Comparison of ENCODE assay signal across 26 cellular contexts in the genomic region with DNA sequence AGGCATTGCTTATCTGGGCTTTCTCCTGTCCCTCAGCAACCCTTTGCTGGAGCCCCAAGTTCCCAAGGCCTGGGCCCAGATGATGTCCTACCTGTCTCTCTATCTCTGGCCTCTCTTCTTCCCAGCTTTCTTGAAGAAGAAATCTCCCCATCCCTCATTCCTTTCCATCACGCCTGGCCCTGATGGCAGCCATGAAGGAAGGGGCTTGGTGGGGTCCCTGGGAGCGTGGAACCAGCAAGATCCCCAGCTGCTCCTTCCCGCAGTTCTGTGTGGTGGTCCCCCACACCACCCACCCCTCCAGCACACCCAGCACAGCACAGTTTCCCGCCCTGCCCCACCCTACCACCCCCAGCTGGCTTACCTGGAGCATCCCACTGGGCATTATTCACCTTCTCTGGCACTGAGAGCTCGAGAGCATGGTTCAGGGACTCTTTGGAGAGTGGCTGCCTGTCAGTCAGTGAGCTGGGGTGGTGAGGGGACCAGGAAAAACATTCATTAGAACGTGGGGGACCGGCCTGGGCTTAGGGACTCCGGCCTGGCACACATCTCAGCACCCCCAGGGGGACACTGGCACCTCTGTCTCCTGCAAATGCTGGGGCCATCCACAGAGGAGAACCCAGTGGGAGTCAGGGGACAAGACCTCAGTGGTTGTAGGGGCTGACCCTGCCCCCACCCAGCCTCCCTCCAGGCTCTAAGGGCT. TPM values are rescaled to one million over a fixed set of nuclear protein-coding genes. Genes with fewer than 3 reads are reported as not detected.
DNase-seq lines count a peak whose midpoint lies in the region; ATAC-seq and TF ChIP-seq lines count a peak whose summit lies in the region.
"Had no signal": no experiment of that assay in that cellular context is flagged by ENCODE, and none has a peak within 500 bp of the region (broad histone marks: within the 10 kb centered on the region; RNA-seq: fewer than 3 reads in every experiment).

No MANE protein-coding gene starts in this region.

- H3K27me3 ChIP-seq in right atrium auricular region = no peaks in the 10 kb centered on the region
- H3K27me3 ChIP-seq: gastrocnemius medialis, uterus had no signal

- no peak overlapping the region for H3K4me3 ChIP-seq in right atrium auricular region
- no peak overlapping the region for H3K4me3 ChIP-seq in coronary artery
- H3K4me3 ChIP-seq: gastrocnemius medialis, uterus had no signal

- in situ Hi-C loops in ACHN (cut with HindIII; ENCODE audit: low pct_ligation_motif_present, low pct_unique_long_range_greater_than_20kb, low sequenced_read_pairs) (no loop called here), GM13977 (cut with MboI; ENCODE audit: low pct_unique_long_range_greater_than_20kb, low sequenced_read_pairs, unreplicated experiment) (no loop called here)

- H3K36me3 ChIP-seq in right atrium auricular region = no peaks in the 10 kb centered on the region
- H3K36me3 ChIP-seq: gastrocnemius medialis, uterus, WERI-Rb-1 had no signal

- peaks cover 0 to 89% of the 10 kb centered on the region in 2 donors for H3K4me1 ChIP-seq in right atrium auricular region
- H3K4me1 ChIP-seq: uterus had no signal

- H3K4me3 Mint-ChIP-seq in osteocyte (ENCODE audit: unreplicated experiment) = no peak overlapping the region
- H3K4me3 Mint-ChIP-seq: activated T-cell treated with anti-CD3 and anti-CD28 coated beads, Interleukin-2, amount 50 U/mL, for 4 hours; CD14-positive monocyte; dendritic cell treated with granulocyte-macrophage colony-stimulating factor and Interleukin-4, amounts not matched to agents 40 ng/mL and 50 ng/mL, for 4 days had no signal

- no peak for TF ChIP-seq CTCF in right atrium auricular region (IDR thresholded peaks at IDR 0.05)
- TF ChIP-seq CTCF in coronary artery (IDR thresholded peaks at IDR 0.05) = no peak
- TF ChIP-seq CTCF in osteocyte (IDR thresholded peaks at IDR 0.05) = no peak
- no peak for TF ChIP-seq CTCF in GM13977 (IDR thresholded peaks at IDR 0.05; ENCODE audit: extremely low read depth, insufficient read depth, missing control alignments)

- intact Hi-C loops in left cardiac atrium (cut with DNase I) = no loop called here

- H3K27ac ChIP-seq in right atrium auricular region (peak overlapping the region; percentile 81 to 93), coronary artery (no peak overlapping the region)
- H3K27ac ChIP-seq: uterus had no signal

- H3K27me3 Mint-ChIP-seq in osteocyte (ENCODE audit: unreplicated experiment) = no peaks in the 10 kb centered on the region

- H3K36me3 Mint-ChIP-seq in osteocyte (ENCODE audit: unreplicated experiment) = no peaks in the 10 kb centered on the region
- H3K36me3 Mint-ChIP-seq: CD14-positive monocyte had no signal

- DNase-seq in right atrium auricular region (ENCODE audit: low spot score) = peak; percentile 40
- DNase-seq in left cardiac atrium = no peak
- peak; percentile 19 for DNase-seq in coronary artery (ENCODE audit: low spot score)
- DNase-seq in osteocyte (ENCODE audit: extremely low spot score, unreplicated experiment) = peak; percentile 36
- DNase-seq in UCSD-AML1 (lab: John Stamatoyannopoulos, UW; ENCODE audit: unreplicated experiment) = no peak
- DNase-seq in ACHN = no peak
- DNase-seq in GM13977 (ENCODE audit: low spot score) = no peak
- DNase-seq: activated CD4-positive, alpha-beta T cell treated with anti-CD3 and anti-CD28 coated beads, Interleukin-2, amount 50 U/mL, for 48 hours; activated naive CD4-positive, alpha-beta T cell treated with Interleukin-2 at 50 U/mL for 16 hours; activated T-cell treated with anti-CD3 and anti-CD28 coated beads, Interleukin-2, amount 50 U/mL, for 4 hours; gastrocnemius medialis; hippocampal formation; NCI-H1048; NCI-H1930; NCI-H526; SK-N-SH; stimulated activated CD8-positive, alpha-beta memory T cell treated with anti-CD3 and anti-CD28 coated beads, Interleukin-4, amount 100 ng/mL, for 48 hours; T-helper 2 cell; uterus; WERI-Rb-1 had no signal

- H3K9me3 ChIP-seq in right atrium auricular region = no peaks in the 10 kb centered on the region
- H3K9me3 ChIP-seq: gastrocnemius medialis, SK-N-SH, uterus had no signal

- ATAC-seq in left cardiac atrium = no peak
- no peak for ATAC-seq in GM19351 (IDR thresholded peaks at IDR 0.05; ENCODE audit: unreplicated experiment)
- ATAC-seq: activated T-cell treated with anti-CD3 and anti-CD28 coated beads, Interleukin-2, amount 50 U/mL, for 4 hours; gastrocnemius medialis; HCT116 had no signal

- peaks cover 31% of the 10 kb centered on the region for H3K4me1 Mint-ChIP-seq in osteocyte (ENCODE audit: unreplicated experiment)
- H3K4me1 Mint-ChIP-seq: CD14-positive monocyte had no signal

- H3K9me3 Mint-ChIP-seq in osteocyte (ENCODE audit: unreplicated experiment) = no peaks in the 10 kb centered on the region
- H3K9me3 Mint-ChIP-seq: activated T-cell treated with anti-CD3 and anti-CD28 coated beads, Interleukin-2, amount 50 U/mL, for 4 hours; CD14-positive monocyte; dendritic cell treated with granulocyte-macrophage colony-stimulating factor and Interleukin-4, amounts not matched to agents 40 ng/mL and 50 ng/mL, for 4 days had no signal

- H3K27ac Mint-ChIP-seq in osteocyte (ENCODE audit: unreplicated experiment) = no peak overlapping the region
- H3K27ac Mint-ChIP-seq: CD14-positive monocyte; dendritic cell treated with granulocyte-macrophage colony-stimulating factor and Interleukin-4, amounts not matched to agents 40 ng/mL and 50 ng/mL, for 4 days had no signal

RNA-seq across cellular contexts. Expression of a gene that starts 26.6 kb away (rescaled TPM):
- total RNA-seq in right atrium auricular region (not detected), left cardiac atrium (under 1 TPM; 0.29 to 0.32 TPM), osteocyte (not detected in 2 replicates)
- total RNA-seq: activated T-cell treated with anti-CD3 and anti-CD28 coated beads, Interleukin-2, amount 50 U/mL, for 4 hours; bronchial epithelial cell; posterior vena cava had no signal

RNA-seq across cellular contexts. Expression of a gene that starts 56.6 kb away (rescaled TPM):
- 10 to 100 TPM; 70.0 to 78.0 TPM for total RNA-seq in right atrium auricular region
- 100 to 1,000 TPM; 116 to 171 TPM for total RNA-seq in left cardiac atrium
- not detected in 2 replicates for total RNA-seq in osteocyte

RNA-seq across cellular contexts. Expression of a gene that starts 58.6 kb away (rescaled TPM):
- total RNA-seq in right atrium auricular region (100 to 1,000 TPM; 188 to 352 TPM), left cardiac atrium (100 to 1,000 TPM; 353 to 512 TPM), osteocyte (46.7 and 47.4 TPM in 2 replicates)

Comparison
In these comparisons a context has a peak if more than half of its experiments do, and no peak if none do; other contexts are left out.
1. DNase-seq: peak in right atrium auricular region (single experiment), coronary artery (single experiment) and osteocyte (single experiment); none in left cardiac atrium (single experiment), UCSD-AML1 (single experiment), ACHN (single experiment) and GM13977 (single experiment).
2. H3K27ac ChIP-seq: peak in right atrium auricular region (2 of 2); none in coronary artery (0 of 2).
3. RNA of a gene that starts 56.6 kb away (total RNA-seq): 116 to 171 TPM in left cardiac atrium and 70.0 to 78.0 TPM in right atrium auricular region; not detected in osteocyte; every median in the first group is over 10 times any median in the second.